Comparison of ENCODE assay signal across 9 cellular contexts in the genomic region with DNA sequence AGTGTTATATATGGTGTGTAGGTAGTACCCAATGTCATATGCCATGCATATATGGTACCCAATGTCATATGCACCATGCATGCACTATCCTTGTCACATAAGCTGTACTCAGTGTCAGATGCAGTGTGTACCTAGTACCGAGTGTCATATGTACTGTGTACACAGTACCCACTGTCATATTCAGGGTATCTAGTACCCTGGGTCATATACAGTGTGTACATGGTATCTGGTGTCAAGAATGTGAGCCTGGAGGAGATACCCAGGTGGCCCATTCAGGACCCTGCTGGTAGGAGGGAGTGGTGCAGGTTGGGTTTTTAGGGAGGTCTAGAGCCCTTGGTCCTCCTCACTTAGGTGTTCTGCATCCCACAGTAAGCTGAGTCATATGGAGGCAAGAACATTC. TPM values are rescaled to one million over a fixed set of nuclear protein-coding genes. Genes with fewer than 3 reads are reported as not detected.
DNase-seq lines count a peak whose midpoint lies in the region; FAIRE-seq and TF ChIP-seq lines count a peak whose summit lies in the region.
"Had no signal": no experiment of that assay in that cellular context is flagged by ENCODE, and none has a peak within 500 bp of the region (broad histone marks: within the 10 kb centered on the region; RNA-seq: fewer than 3 reads in every experiment).

No MANE protein-coding gene starts in this region.

- H3K9me3 ChIP-seq in cardiac muscle cell (ENCODE audit: low read depth) (no peaks in the 10 kb centered on the region), H1 (ENCODE audit: insufficient read depth in 2 of 2, low read depth in 1 of 2, low read length in 1 of 2) (no peaks in the 10 kb centered on the region)

- H4K20me1 ChIP-seq in H1 (replicated peaks in 1 of 2; ENCODE audit: control insufficient read depth in 1 of 2, insufficient read depth in 2 of 2, low read length in 2 of 2), result peaks cover 9 to 13% of the 10 kb centered on the region in 2 experiments

- no peak overlapping the region for H4K5ac ChIP-seq in H1 (ENCODE audit: insufficient read length, low read depth, low read length)

- CTCF ChIA-PET in H1 (lab: Charles Lee; ENCODE audit: partially characterized antibody), result interaction anchor here (0.8 to 2.2 kb wide), 8 partner anchors 10 to 48 kb away, joined by 3 to 11 read pairs (median 4); no protein-coding TSS in a partner anchor

- no peak overlapping the region for H3K56ac ChIP-seq in H1 (replicated peaks; ENCODE audit: insufficient read length, low read depth, low read length)

- WGBS in H1 (ENCODE audit: extremely low coverage in 1 of 2, insufficient coverage in 1 of 2, insufficient read length in 1 of 2, insufficient replicate concordance in 2 of 2, low coverage in 1 of 2, low lambda C conversion rate in 2 of 2, missing lambda C conversion rate in 1 of 2), 2 experiments, result 81% methylated on average over 1 of the region's 1 CpG; no CpG with 5 or more reads in 1 of the 2 experiments

- no peak for TF ChIP-seq POLR2A in H1 (IDR thresholded peaks at IDR 0.05; ENCODE audit: control extremely low read depth in 1 of 2, low read depth in 2 of 2, low read length in 2 of 2)

- no peak overlapping the region for H2BK12ac ChIP-seq in H1 (ENCODE audit: low read depth, low read length)

- no peak overlapping the region for H2AK5ac ChIP-seq in H1 (ENCODE audit: low read depth, low read length)

- no peak overlapping the region for H3K23ac ChIP-seq in H1 (ENCODE audit: insufficient read length)

- no peak overlapping the region for H3K14ac ChIP-seq in H1 (ENCODE audit: insufficient read length)

- peak overlapping the region; percentile 84 to 85; a peak in 1 of 4 replicates for H3K4me2 ChIP-seq in H1 (ENCODE audit: insufficient read depth in 1 of 2, low read depth in 2 of 2, low read length in 2 of 2)

- peaks cover 1% of the 10 kb centered on the region; the same call in 1 of the 2 replicates for H3K79me1 ChIP-seq in H1 (ENCODE audit: low read depth, low read length)

- FAIRE-seq in H1 (lab: Jason Lieb, UNC), result no peak
- FAIRE-seq: islet of Langerhans had no signal

- no peak for TF ChIP-seq EP300 in H1 (IDR thresholded peaks at IDR 0.05; ENCODE audit: borderline replicate concordance in 1 of 2, low read depth in 2 of 2, low read length in 2 of 2)

- POLR2A ChIA-PET in H1 (lab: Charles Lee; ENCODE audit: partially characterized antibody), result interaction anchor here (0.7 to 1.2 kb wide), 3 partner anchors 15 to 101 kb away, joined by 3 to 4 read pairs (median 3); no protein-coding TSS in a partner anchor

- peaks cover 12% of the 10 kb centered on the region for H3K23me2 ChIP-seq in H1 (ENCODE audit: low read depth, low read length)

- no peak overlapping the region for H2BK120ac ChIP-seq in H1 (replicated peaks; ENCODE audit: low read depth, low read length)

- H2AFZ ChIP-seq in H1 (ENCODE audit: low read length), result no peak overlapping the region

- H2BK20ac ChIP-seq in H1 (ENCODE audit: low read length), result no peak overlapping the region

- no peak overlapping the region for H2BK5ac ChIP-seq in H1 (ENCODE audit: low read depth, low read length)

- H3K36me3 ChIP-seq in cardiac muscle cell (no peaks in the 10 kb centered on the region), H1 (ENCODE audit: control insufficient read depth in 2 of 4, insufficient read depth in 4 of 4, low read length in 3 of 4) (no peaks in the 10 kb centered on the region)

- TF ChIP-seq RAD21 in H1 (IDR thresholded peaks at IDR 0.05 in 1 of 2, conservative IDR thresholded peaks at IDR 0.05 in 1 of 2; ENCODE audit: low read depth in 2 of 2, low read length in 2 of 2), result peak; percentile 26 to 33; a peak in 3 of 4 replicates

- H4K91ac ChIP-seq in H1 (replicated peaks; ENCODE audit: insufficient read length, low read length), result no peak overlapping the region

- no peak overlapping the region for H3K4ac ChIP-seq in H1 (replicated peaks; ENCODE audit: insufficient read length, low read depth, low read length)

- no peak overlapping the region for H4K8ac ChIP-seq in H1 (ENCODE audit: extremely low read depth, insufficient read depth, low read length)

- H3K18ac ChIP-seq in H1 (ENCODE audit: extremely low read depth, low read length), result no peak overlapping the region

- no peak overlapping the region for H3K4me3 ChIP-seq in cardiac muscle cell
- no peak overlapping the region for H3K4me3 ChIP-seq in Jurkat, Clone E6-1 (ENCODE audit: low read length)
- H3K4me3 ChIP-seq in H1 (ENCODE audit: extremely low read depth in 1 of 4, insufficient read depth in 2 of 4, low read depth in 3 of 4, low read length in 4 of 4), result no peak overlapping the region
- H3K4me3 ChIP-seq in retinal pigment epithelial cell (ENCODE audit: low read length), result no peak overlapping the region

- H3K27ac ChIP-seq in cardiac muscle cell (no peak overlapping the region), H1 (ENCODE audit: low read depth, low read length) (no peak overlapping the region)

- no peak overlapping the region for H2BK15ac ChIP-seq in H1 (ENCODE audit: low read length)

- DNase-seq in cardiac muscle cell (ENCODE audit: low read depth in 1 of 2, low spot score in 1 of 2) (peak; percentile 20 to 22), cardiac septum (ENCODE audit: low spot score) (no peak), H1 (ENCODE audit: low read depth in 1 of 2, low spot score in 2 of 2) (peak in 1 of 2 experiments; percentile 57), retinal pigment epithelial cell (ENCODE audit: low read depth) (no peak), T1000 (lab: John Stamatoyannopoulos, UW) (no peak), NCI-H2107 (lab: John Stamatoyannopoulos, UW) (no peak)
- DNase-seq in Jurkat, Clone E6-1 (ENCODE audit: low read depth, low spot score), result peak; percentile 62
- DNase-seq in activated CD4-positive, alpha-beta T cell treated with anti-CD3 and anti-CD28 coated beads for 4 hours, result peak; percentile 33 to 42

- H3K27me3 ChIP-seq in cardiac muscle cell, result no peaks in the 10 kb centered on the region
- H3K27me3 ChIP-seq in H1 (replicated peaks in 1 of 4; ENCODE audit: control insufficient read depth in 3 of 4, extremely low read depth in 1 of 4, insufficient read depth in 3 of 4, low read length in 3 of 4), result peaks cover 0 to 15% (median 7%) of the 10 kb centered on the region in 4 experiments; a peak in 5 of 7 replicates

- no peak overlapping the region for H3K9ac ChIP-seq in H1 (replicated peaks in 1 of 4; ENCODE audit: extremely low read depth in 1 of 4, low read depth in 3 of 4, low read length in 3 of 4)

- H3K79me2 ChIP-seq in H1 (ENCODE audit: control insufficient read depth in 1 of 2, insufficient read depth in 2 of 2, low read length in 2 of 2), result peaks cover 8 to 58% of the 10 kb centered on the region in 2 experiments

- intact Hi-C loops in cardiac septum (cut with DNase I), result loop anchor here (5.0 kb wide), 1 partner anchor 550 kb away; the partner anchor contains the start of gene DIP2C

- TF ChIP-seq CTCF in cardiac muscle cell (IDR thresholded peaks at IDR 0.05; ENCODE audit: low read depth, low read length) (peak; percentile 44), H1 (IDR thresholded peaks at IDR 0.05; ENCODE audit: control extremely low read depth in 1 of 3, insufficient read depth in 1 of 3, low read depth in 1 of 3, low read length in 3 of 3) (peak; percentile 34 to 72 (median 68)), retinal pigment epithelial cell (conservative IDR thresholded peaks at IDR 0.05; ENCODE audit: low read depth, low read length) (peak; percentile 57)

- H3K4me1 ChIP-seq in cardiac muscle cell (ENCODE audit: low read depth), result peaks cover 17% of the 10 kb centered on the region
- peaks cover 0 to 4% (median 3%) of the 10 kb centered on the region in 4 experiments; a peak in 4 of 7 replicates for H3K4me1 ChIP-seq in H1 (replicated peaks in 1 of 4; ENCODE audit: control insufficient read depth in 3 of 4, insufficient read depth in 4 of 4, low read length in 3 of 4)

TF ChIP-seq in H1, 55 proteins besides CTCF, POLR2A, EP300 and RAD21 (continues in another document):
- TF ChIP-seq TAF1 (IDR thresholded peaks at IDR 0.05; ENCODE audit: low read depth, low read length) (no peak), E2F6 (IDR thresholded peaks at IDR 0.05) (no peak), RXRA (IDR thresholded peaks at IDR 0.05; ENCODE audit: insufficient read depth, low read depth, low read length) (no peak), BRCA1 (IDR thresholded peaks at IDR 0.05; ENCODE audit: low read depth, low read length) (no peak), KDM1A (IDR thresholded peaks at IDR 0.05; ENCODE audit: borderline replicate concordance, low read length) (no peak), TCF12 (IDR thresholded peaks at IDR 0.05; ENCODE audit: low read depth, low read length) (no peak), JUND (IDR thresholded peaks at IDR 0.05; ENCODE audit: low read length) (no peak), SRF (IDR thresholded peaks at IDR 0.05; ENCODE audit: low read depth, low read length) (no peak), CHD1 (IDR thresholded peaks at IDR 0.05; ENCODE audit: low read depth, low read length) (no peak), GABPA (IDR thresholded peaks at IDR 0.05; ENCODE audit: borderline replicate concordance, insufficient read depth, low read length) (no peak), HDAC6 (IDR thresholded peaks at IDR 0.05; ENCODE audit: low read depth, low read length) (no peak), CBX8 (IDR thresholded peaks at IDR 0.05; ENCODE audit: borderline replicate concordance, low read depth, low read length) (no peak), SAP30 (IDR thresholded peaks at IDR 0.05; ENCODE audit: insufficient read depth, insufficient replicate concordance, low read length) (no peak), GTF2F1 (IDR thresholded peaks at IDR 0.05; ENCODE audit: borderline replicate concordance, low read depth, low read length) (no peak)

RNA-seq across cellular contexts. Expression of gene ZMYND11, which starts 1.8 kb away (rescaled TPM):
- total RNA-seq in cardiac muscle cell (58.7 and 65.8 TPM in 2 replicates), cardiac septum (90.6 TPM)
- polyA plus RNA-seq in cardiac muscle cell (34.3 and 51.9 TPM in 2 replicates), H1 (2011; rRNA removed) (4.4 and 7.5 TPM in 2 replicates)
- 32.2 TPM for polyA plus RNA-seq in Jurkat, Clone E6-1 (2012; ENCODE audit: insufficient read depth, insufficient read length)
- 24.3 and 26.6 TPM in 2 replicates for total RNA-seq in H1 (2021; fragmentation: NEBNext Ultra II Directional; extraction: Animal tissue kit (Norgen Biotek cat#: 25700))
- polyA plus RNA-seq in H1 (2011; cell fraction: cytosol; rRNA removed), result 9.0 TPM
- polyA plus RNA-seq in H1 (2011; cell fraction: nucleus; rRNA removed), result 11.6 TPM
- polyA plus RNA-seq in H1 (2012, experiment 1 of 2), result 15.7 to 24.8 TPM (median 18.2 TPM) in 4 replicates
- 1.3 TPM for polyA plus RNA-seq in H1 (2012, experiment 2 of 2)
- polyA plus RNA-seq in H1 (2013, experiment 1 of 2), result 14.6 TPM
- 12.8 TPM for polyA plus RNA-seq in H1 (2013, experiment 2 of 2)
- polyA minus RNA-seq in H1 (2011; rRNA and poly(A)+ RNA removed), result 12.1 and 18.5 TPM in 2 replicates
- 8.1 TPM for polyA minus RNA-seq in H1 (2011; cell fraction: cytosol; rRNA and poly(A)+ RNA removed)
- 32.0 TPM for polyA minus RNA-seq in H1 (2011; cell fraction: nucleus; rRNA and poly(A)+ RNA removed)

Comparison
In these comparisons a context has a peak if more than half of its experiments do, and no peak if none do; other contexts are left out.
1. DNase-seq: peak in cardiac muscle cell (2 of 2), Jurkat, Clone E6-1 (single experiment) and activated CD4-positive, alpha-beta T cell treated with anti-CD3 and anti-CD28 coated beads for 4 hours (2 of 2); none in cardiac septum (single experiment), retinal pigment epithelial cell (single experiment), T1000 (single experiment) and NCI-H2107 (single experiment).
2. Peak in every context shown above with its lines, with median percentiles within 50 percentile points of each other: CTCF ChIP-seq.